In genomic region chr11:45411221-45411946, GRCh38 we compare ENCODE assay signal across 15 cellular contexts.
A peak's percentile ranks its signal among the peaks of the same experiment; 100 is the strongest.
DNase-seq lines count a peak whose midpoint lies in the region; ATAC-seq and TF ChIP-seq lines count a peak whose summit lies in the region.
"Had no signal": no experiment of that assay in that cellular context is flagged by ENCODE, and none has a peak within 500 bp of the region (broad histone marks: within the 10 kb centered on the region; RNA-seq: fewer than 3 reads in every experiment).

No MANE protein-coding gene starts in this region.

- H3K27me3 ChIP-seq in ACC112 (ENCODE audit: insufficient read depth, low read length): peaks cover 9% of the 10 kb centered on the region; the same call in 1 of the 2 replicates
- peaks cover 10% of the 10 kb centered on the region for H3K27me3 ChIP-seq in IMR-90 (ENCODE audit: control insufficient read depth, insufficient read depth, low read length)
- H3K27me3 ChIP-seq: pancreas had no signal

- peaks cover 10% of the 10 kb centered on the region for H3K4me1 ChIP-seq in ACC112 (ENCODE audit: control insufficient read depth, insufficient read depth, low read length, unreplicated experiment)
- no peaks in the 10 kb centered on the region for H3K4me1 ChIP-seq in IMR-90 (ENCODE audit: control insufficient read depth, insufficient read depth, low read length)
- H3K4me1 ChIP-seq: left lung, pancreas had no signal

- H3K27ac ChIP-seq in ACC112 (ENCODE audit: low read depth, low read length) (no peak overlapping the region), IMR-90 (ENCODE audit: insufficient read depth, low read length) (no peak overlapping the region)
- H3K27ac ChIP-seq: left lung, pancreas had no signal

- H3K56ac ChIP-seq in IMR-90 (ENCODE audit: extremely low read depth, insufficient read depth, low read length): no peak overlapping the region

- dilution Hi-C loops in IMR-90 (cut with HindIII; ENCODE audit: low sequenced_read_pairs, unreplicated experiment): no loop called here

- intact Hi-C loops in IMR-90 (cut with micrococcal nuclease) (no loop called here), natural killer cell (cut with micrococcal nuclease) (no loop called here), Calu3 (cut with micrococcal nuclease; ENCODE audit: unreplicated experiment) (no loop called here)

- H3K9ac ChIP-seq in IMR-90 (ENCODE audit: low read depth, low read length): no peak overlapping the region

- H4K8ac ChIP-seq in IMR-90 (ENCODE audit: low read depth in 2 of 2, low read length in 2 of 2): 0 out of 4 replicates have a peak overlapping the region, but pooled peaks of 1 of the 2 experiments have one; percentile 14

- H3K23ac ChIP-seq in IMR-90 (ENCODE audit: low read depth, low read length): no peak overlapping the region

- POLR2A ChIA-PET in IMR-90 (lab: Charles Lee; ENCODE audit: unreplicated experiment): no interaction called here

- no peak overlapping the region for H4K5ac ChIP-seq in IMR-90 (ENCODE audit: low read depth, low read length)

- no peak overlapping the region for H3K18ac ChIP-seq in IMR-90 (ENCODE audit: low read depth, low read length)

- H2AK5ac ChIP-seq in IMR-90 (ENCODE audit: low read depth, low read length): no peak overlapping the region

- H3K4ac ChIP-seq in IMR-90 (ENCODE audit: low read depth, low read length): no peak overlapping the region

- no peak for TF ChIP-seq POLR2A in IMR-90 (IDR thresholded peaks at IDR 0.05; ENCODE audit: low read depth, low read length)

- no peaks in the 10 kb centered on the region for H3K4me1 Mint-ChIP-seq in T-helper 2 cell treated with Interferon-gamma antibody and Interleukin-4, amounts not matched to agents 5 μg/mL and 100 μg/mL, for 36 hours (ENCODE audit: low read depth)
- no peaks in the 10 kb centered on the region for H3K4me1 Mint-ChIP-seq in natural killer cell
- no peaks in the 10 kb centered on the region for H3K4me1 Mint-ChIP-seq in Calu3 (ENCODE audit: low read depth, unreplicated experiment)
- H3K4me1 Mint-ChIP-seq: activated CD4-positive, alpha-beta T cell treated with anti-CD3 and anti-CD28 coated beads, Interleukin-2, amount 10 ng/mL, durations not matched to agents 24 days and 14 days; central memory CD8-positive, alpha-beta T cell had no signal

- CTCF ChIA-PET in IMR-90 (lab: Yijun Ruan, JAX) (no interaction called here), Calu3 (lab: Charles Lee) (interaction anchor here (1.1 kb wide), 1 partner anchor 40 kb away, joined by 3 read pairs; no protein-coding TSS in a partner anchor)

- H3K9me3 Mint-ChIP-seq in T-helper 2 cell treated with Interferon-gamma antibody and Interleukin-4, amounts not matched to agents 5 μg/mL and 100 μg/mL, for 36 hours: no peaks in the 10 kb centered on the region
- H3K9me3 Mint-ChIP-seq in natural killer cell: no peaks in the 10 kb centered on the region
- no peaks in the 10 kb centered on the region for H3K9me3 Mint-ChIP-seq in Calu3 (ENCODE audit: low read depth, unreplicated experiment)
- H3K9me3 Mint-ChIP-seq: activated CD4-positive, alpha-beta T cell treated with anti-CD3 and anti-CD28 coated beads, Interleukin-2, amount 10 ng/mL, durations not matched to agents 24 days and 14 days; central memory CD8-positive, alpha-beta T cell had no signal

- DNase-seq in IMR-90 (peak; percentile 25), choroid plexus epithelial cell (ENCODE audit: low read depth) (peak; percentile 33), mesenteric fat pad (ENCODE audit: low spot score) (peak; percentile 33), natural killer cell (no peak), Calu3 (no peak)
- DNase-seq in T-helper 2 cell treated with Interferon-gamma antibody and Interleukin-4, amounts not matched to agents 5 μg/mL and 100 μg/mL, for 36 hours (ENCODE audit: low spot score): no peak
- DNase-seq: activated CD4-positive, alpha-beta T cell treated with anti-CD3 and anti-CD28 coated beads, Interleukin-2, amount 10 ng/mL, durations not matched to agents 24 days and 14 days; DMS79; left lung; NCI-H187 treated with DMSO at 0.1 percent for 48 hours; pancreas; T-helper 1 cell had no signal

- H3K4me3 ChIP-seq in ACC112 (ENCODE audit: low read depth, low read length) (no peak overlapping the region), IMR-90 (ENCODE audit: insufficient read depth, low read depth, low read length) (no peak overlapping the region), choroid plexus epithelial cell (ENCODE audit: low read depth, low read length) (no peak overlapping the region)
- H3K4me3 ChIP-seq: left lung, pancreas had no signal

- TF ChIP-seq CTCF in IMR-90 (conservative IDR thresholded peaks at IDR 0.05; ENCODE audit: low read depth, low read length) (no peak), choroid plexus epithelial cell (conservative IDR thresholded peaks at IDR 0.05; ENCODE audit: low read depth, low read length) (no peak), natural killer cell (IDR thresholded peaks at IDR 0.05) (no peak), Calu3 (IDR thresholded peaks at IDR 0.05; ENCODE audit: unreplicated experiment) (no peak)

- no peak for TF ChIP-seq RAD21 in IMR-90 (IDR thresholded peaks at IDR 0.05; ENCODE audit: low read length)

- peak overlapping the region; percentile 56 for H2AFZ ChIP-seq in ACC112 (ENCODE audit: low read length, unreplicated experiment)
- peak overlapping the region; percentile 41 for H2AFZ ChIP-seq in IMR-90 (replicated peaks; ENCODE audit: low read length, poor library complexity)

- no peaks in the 10 kb centered on the region for H4K20me1 ChIP-seq in IMR-90 (ENCODE audit: insufficient read depth, low read length)

- H3K4me2 ChIP-seq in IMR-90 (ENCODE audit: low read depth, low read length): no peak overlapping the region

- no peaks in the 10 kb centered on the region for H3K36me3 Mint-ChIP-seq in T-helper 2 cell treated with Interferon-gamma antibody and Interleukin-4, amounts not matched to agents 5 μg/mL and 100 μg/mL, for 36 hours (ENCODE audit: low read depth)
- H3K36me3 Mint-ChIP-seq in natural killer cell: no peaks in the 10 kb centered on the region
- H3K36me3 Mint-ChIP-seq in Calu3 (ENCODE audit: insufficient read depth, unreplicated experiment): no peaks in the 10 kb centered on the region

- no peaks in the 10 kb centered on the region for H3K79me1 ChIP-seq in IMR-90 (ENCODE audit: low read depth in 1 of 2, low read length in 2 of 2)

- no peak overlapping the region for H3K4me3 Mint-ChIP-seq in T-helper 2 cell treated with Interferon-gamma antibody and Interleukin-4, amounts not matched to agents 5 μg/mL and 100 μg/mL, for 36 hours
- H3K4me3 Mint-ChIP-seq in natural killer cell: no peak overlapping the region
- no peak overlapping the region for H3K4me3 Mint-ChIP-seq in Calu3 (ENCODE audit: low read depth, unreplicated experiment)
- H3K4me3 Mint-ChIP-seq: activated CD4-positive, alpha-beta T cell treated with anti-CD3 and anti-CD28 coated beads, Interleukin-2, amount 10 ng/mL, durations not matched to agents 24 days and 14 days; central memory CD8-positive, alpha-beta T cell had no signal

- no peak overlapping the region for H2BK120ac ChIP-seq in IMR-90 (ENCODE audit: low read depth, low read length)

- no peaks in the 10 kb centered on the region for H3K79me2 ChIP-seq in ACC112 (ENCODE audit: control insufficient read depth, insufficient read depth, low read length, unreplicated experiment)

- H3K27ac Mint-ChIP-seq in T-helper 2 cell treated with Interferon-gamma antibody and Interleukin-4, amounts not matched to agents 5 μg/mL and 100 μg/mL, for 36 hours: no peak overlapping the region
- H3K27ac Mint-ChIP-seq in natural killer cell (no peak overlapping the region), Calu3 (ENCODE audit: unreplicated experiment) (no peak overlapping the region)
- H3K27ac Mint-ChIP-seq: activated CD4-positive, alpha-beta T cell treated with anti-CD3 and anti-CD28 coated beads, Interleukin-2, amount 10 ng/mL, durations not matched to agents 24 days and 14 days had no signal

- WGBS in IMR-90 (ENCODE audit: extremely low coverage in 2 of 2, insufficient read length in 1 of 2), 2 experiments: 0% methylated on average over 2 of the region's 7 CpGs; no CpG with 5 or more reads in 1 of the 2 experiments

- no peak overlapping the region; the same call in 1 of the 2 replicates for H4K91ac ChIP-seq in IMR-90 (ENCODE audit: insufficient read depth, low read depth, low read length)

- BruUV-seq in IMR-90 (replicated peaks; lab: Mats Ljungman, UMichigan) (no TSS peak), Calu3 (replicated peaks; lab: Mats Ljungman, UMichigan) (no TSS peak)

- H2AK9ac ChIP-seq in IMR-90 (replicated peaks; ENCODE audit: low read depth, low read length, poor library complexity): no peak overlapping the region

- no peaks in the 10 kb centered on the region; the same call in 1 of the 2 replicates for H3K9me1 ChIP-seq in IMR-90 (ENCODE audit: insufficient read depth, low read length)

- H3K36me3 ChIP-seq in ACC112 (ENCODE audit: insufficient read depth, low read length) (no peaks in the 10 kb centered on the region), IMR-90 (ENCODE audit: control insufficient read depth, insufficient read depth, low read length) (no peaks in the 10 kb centered on the region)
- H3K36me3 ChIP-seq: left lung, pancreas had no signal

- no peak overlapping the region for H2BK20ac ChIP-seq in IMR-90 (ENCODE audit: low read depth, low read length)

- H2BK5ac ChIP-seq in IMR-90 (ENCODE audit: low read depth, low read length, poor library complexity, severe bottlenecking): no peak overlapping the region

- H3K14ac ChIP-seq in IMR-90 (replicated peaks; ENCODE audit: low read depth, low read length): no peak overlapping the region

- peaks cover 36% of the 10 kb centered on the region for H3K27me3 Mint-ChIP-seq in T-helper 2 cell treated with Interferon-gamma antibody and Interleukin-4, amounts not matched to agents 5 μg/mL and 100 μg/mL, for 36 hours (ENCODE audit: low read depth)
- peaks cover 34 to 46% of the 10 kb centered on the region in 2 donors for H3K27me3 Mint-ChIP-seq in natural killer cell (ENCODE audit: low read depth in 2 of 2)
- peaks cover 18% of the 10 kb centered on the region for H3K27me3 Mint-ChIP-seq in Calu3 (ENCODE audit: unreplicated experiment)

- in situ Hi-C loops in IMR-90 (cut with MboI; ENCODE audit: low sequenced_read_pairs): no loop called here

- ATAC-seq in IMR-90 (ENCODE audit: low read depth) (0 out of 2 replicates have a peak, but pooled peaks have one; percentile 27), GM18858 (IDR thresholded peaks at IDR 0.05; ENCODE audit: unreplicated experiment) (no peak), natural killer cell (no peak)
- ATAC-seq: left lung, pancreas had no signal

- no peak overlapping the region for H2BK15ac ChIP-seq in IMR-90 (ENCODE audit: low read depth, low read length)

- H3K9me3 ChIP-seq in IMR-90 (ENCODE audit: control insufficient read depth, insufficient read depth, low read length): no peaks in the 10 kb centered on the region
- H3K9me3 ChIP-seq: left lung, pancreas had no signal

TF ChIP-seq in IMR-90, 13 proteins besides CTCF, POLR2A, EP300 and RAD21 (continues in another document):
- TF ChIP-seq MAFK (IDR thresholded peaks at IDR 0.05; ENCODE audit: low read depth, low read length) (no peak), RFX5 (IDR thresholded peaks at IDR 0.05; ENCODE audit: low read depth, low read length) (no peak), MAZ (IDR thresholded peaks at IDR 0.05; ENCODE audit: borderline replicate concordance, low read depth, low read length) (no peak)

Comparison
In these comparisons a context has a peak if more than half of its experiments do, and no peak if none do; other contexts are left out.
1. DNase-seq: peak in IMR-90 (single experiment), choroid plexus epithelial cell (single experiment) and mesenteric fat pad (single experiment); none in T-helper 2 cell treated with Interferon-gamma antibody and Interleukin-4, amounts not matched to agents 5 μg/mL and 100 μg/mL, for 36 hours (single experiment), natural killer cell (single experiment) and Calu3 (single experiment).